ENCODE assay signal across 18 cellular contexts in genomic region chr22:42544686-42545085, GRCh38. TPM values are rescaled to one million over a fixed set of nuclear protein-coding genes. Genes with fewer than 3 reads are reported as not detected.
A peak's percentile ranks its signal among the peaks of the same experiment; 100 is the strongest.
DNase-seq lines count a peak whose midpoint lies in the region; ATAC-seq and TF ChIP-seq lines count a peak whose summit lies in the region.
"Had no signal": no experiment of that assay in that cellular context is flagged by ENCODE, and none has a peak within 500 bp of the region (broad histone marks: within the 10 kb centered on the region; RNA-seq: fewer than 3 reads in every experiment).

No MANE protein-coding gene starts in this region.

- DNase-seq in LHCN-M2 (ENCODE audit: low read depth) (peak; percentile 18), NCI-H69 (lab: John Stamatoyannopoulos, UW) (peak; percentile 30), fibroblast of pulmonary artery (ENCODE audit: low read depth) (peak; percentile 91), pons (ENCODE audit: low spot score) (peak; percentile 35), NCI-H1694 (lab: John Stamatoyannopoulos, UW) (no peak)
- DNase-seq in stimulated activated CD4-positive, alpha-beta T cell treated with anti-CD3 and anti-CD28 coated beads, Interleukin-2, amount 100 ng/mL, for 48 hours = no peak
- DNase-seq: activated CD8-positive, alpha-beta memory T cell treated with anti-CD3 and anti-CD28 coated beads for 24 hours; body of pancreas; EL; left ventricle myocardium superior; NCI-H510A; PC-3; sigmoid colon; stimulated activated CD4-positive, alpha-beta T cell treated with anti-CD3 and anti-CD28 coated beads, Interleukin-2, amount 100 ng/mL, for 24 hours had no signal

- no peak for ATAC-seq in HG03175 (IDR thresholded peaks at IDR 0.05; ENCODE audit: unreplicated experiment)
- ATAC-seq: body of pancreas, left ventricle myocardium superior, PC-3 had no signal

- TF ChIP-seq CTCF in fibroblast of pulmonary artery (IDR thresholded peaks at IDR 0.05; ENCODE audit: low read length, missing control alignments) = no peak

- no peak overlapping the region for H3K4me3 ChIP-seq in fibroblast of pulmonary artery (replicated peaks; ENCODE audit: low read depth, low read length)
- H3K4me3 ChIP-seq: body of pancreas, coronary artery, HAP-1, sigmoid colon, SJSA1 had no signal

RNA-seq across cellular contexts. Expression of gene SERHL2, which starts 9.1 kb away (rescaled TPM):
- total RNA-seq in LHCN-M2 (2014; rRNA removed) = 1.5 and 2.1 TPM in 2 replicates
- 1.7 TPM for polyA plus RNA-seq in LHCN-M2 (2012)

RNA-seq across cellular contexts. Expression of gene RRP7A, which starts 25.1 kb away (rescaled TPM):
- 35.6 and 36.9 TPM in 2 replicates for total RNA-seq in LHCN-M2 (2014; rRNA removed)
- polyA plus RNA-seq in LHCN-M2 (2012) = 27.0 TPM

Comparison
In these comparisons a context has a peak if more than half of its experiments do, and no peak if none do; other contexts are left out.
1. DNase-seq: peak in LHCN-M2 (single experiment), NCI-H69 (single experiment), fibroblast of pulmonary artery (single experiment) and pons (single experiment); none in stimulated activated CD4-positive, alpha-beta T cell treated with anti-CD3 and anti-CD28 coated beads, Interleukin-2, amount 100 ng/mL, for 48 hours (0 of 2) and NCI-H1694 (single experiment).